8 cellular contexts compared by ENCODE assay signal in the genomic region with DNA sequence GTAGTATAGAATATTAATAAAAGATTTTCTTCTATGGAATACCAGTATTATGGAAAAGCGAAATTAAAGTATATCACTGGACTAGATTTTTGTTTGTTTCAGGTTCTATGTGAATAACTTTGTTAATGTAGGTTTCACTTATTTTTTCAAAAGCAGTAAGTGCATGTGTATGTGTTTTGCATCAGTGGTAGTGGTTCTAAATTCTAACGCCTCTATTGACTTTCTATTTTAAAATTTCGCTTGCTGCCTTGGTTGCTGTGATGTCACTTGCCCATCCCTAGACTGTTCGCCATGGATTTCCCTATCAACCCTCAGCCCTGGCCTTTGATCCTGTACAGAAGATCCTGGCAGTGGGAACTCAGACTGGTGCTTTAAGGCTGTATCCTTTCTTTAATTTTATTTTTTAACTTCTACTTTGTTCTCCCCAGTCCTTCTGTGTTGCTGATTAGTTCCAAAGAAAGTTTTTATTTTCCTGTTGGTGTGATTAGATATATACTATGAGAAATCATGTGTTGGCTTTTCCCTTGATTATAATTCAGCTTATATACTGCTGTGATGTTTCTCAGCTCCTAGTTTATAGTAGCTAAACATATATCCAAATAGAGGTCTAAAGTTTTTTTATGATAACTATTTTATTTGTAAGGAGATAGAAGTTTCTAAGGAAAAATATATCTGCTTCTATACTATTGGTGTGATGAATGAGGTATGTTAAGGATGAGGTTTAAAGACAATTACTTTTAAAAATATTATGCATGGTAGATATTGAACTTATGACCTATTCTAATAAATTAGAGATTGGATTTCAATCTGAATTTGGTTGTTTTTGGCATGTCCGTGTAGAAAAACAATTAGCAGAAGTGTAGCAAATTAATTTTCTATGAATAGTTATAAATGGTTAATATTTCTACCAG. TPM values are rescaled to one million over a fixed set of nuclear protein-coding genes. Genes with fewer than 3 reads are reported as not detected.
DNase-seq lines count a peak whose midpoint lies in the region; ATAC-seq and TF ChIP-seq lines count a peak whose summit lies in the region.

No MANE protein-coding gene starts in this region.

- no peak overlapping the region for H2AFZ ChIP-seq in GM23338

- H3K4me3 ChIP-seq in GM23338 (peak overlapping the region; percentile 58), fibroblast of the aortic adventitia (ENCODE audit: low read depth, low read length) (peak overlapping the region; percentile 83), skin epidermis (peak overlapping the region in 6 of 7 experiments; percentile 1 to 95 (median 83))

- H4K20me1 ChIP-seq in GM23338 (replicated peaks; ENCODE audit: insufficient read depth): peaks cover 13% of the 10 kb centered on the region

- no peaks in the 10 kb centered on the region for H3K9me3 Mint-ChIP-seq in GM23338

- H3K27ac Mint-ChIP-seq in GM23338: no peak overlapping the region
- peak overlapping the region; percentile 91 for H3K27ac Mint-ChIP-seq in T-helper 17 cell

- H3K4me2 ChIP-seq in GM23338: peak overlapping the region; percentile 82

- ATAC-seq in GM23338 (no peak), T-helper 17 cell (no peak), GM18873 (IDR thresholded peaks at IDR 0.05; ENCODE audit: low FRiP score, unreplicated experiment) (no peak), GM18868 (IDR thresholded peaks at IDR 0.05; ENCODE audit: unreplicated experiment) (no peak)

- H3K9me3 ChIP-seq in T-helper 17 cell (ENCODE audit: control insufficient read depth, low read length, poor library complexity, severe bottlenecking): no peaks in the 10 kb centered on the region

- H3K79me2 ChIP-seq in GM23338 (replicated peaks; ENCODE audit: insufficient read depth): peaks cover 58% of the 10 kb centered on the region

- H3K9me2 ChIP-seq in GM23338 (ENCODE audit: insufficient read depth): no peaks in the 10 kb centered on the region

- H3K4me3 Mint-ChIP-seq in GM23338 (peak overlapping the region; percentile 85), T-helper 17 cell (peak overlapping the region; percentile 76)

- no peaks in the 10 kb centered on the region for H3F3A ChIP-seq in GM23338 (replicated peaks; ENCODE audit: low read depth)

- DNase-seq in AG08395 (ENCODE audit: low spot score) (peak; percentile 8), GM23338 (ENCODE audit: low spot score) (no peak), T-helper 17 cell (no peak), fibroblast of the aortic adventitia (ENCODE audit: low read depth) (peak; percentile 68), iPS-NIHi11 (ENCODE audit: low spot score) (no peak)

- H3K4me1 ChIP-seq in GM23338 (ENCODE audit: insufficient read depth): peaks cover 13% of the 10 kb centered on the region

- no peaks in the 10 kb centered on the region for H3K36me3 Mint-ChIP-seq in GM23338 (ENCODE audit: low read depth)
- H3K36me3 Mint-ChIP-seq in T-helper 17 cell (ENCODE audit: low read depth): no peaks in the 10 kb centered on the region

- H3K27ac ChIP-seq in GM23338 (ENCODE audit: low read depth): no peak overlapping the region
- H3K27ac ChIP-seq in skin epidermis: peak overlapping the region in 10 of 21 experiments; percentile 0 to 95 (median 36)

- peaks cover 11% of the 10 kb centered on the region; the same call in 2 of the 3 replicates for H3K4me1 Mint-ChIP-seq in GM23338
- H3K4me1 Mint-ChIP-seq in T-helper 17 cell: peaks cover 36% of the 10 kb centered on the region

- H3K27me3 Mint-ChIP-seq in GM23338 (ENCODE audit: insufficient read depth, low read depth, poor library complexity) (peaks cover 3% of the 10 kb centered on the region), T-helper 17 cell (no peaks in the 10 kb centered on the region)

- TF ChIP-seq CTCF in GM23338 (conservative IDR thresholded peaks at IDR 0.05; ENCODE audit: low read depth in 2 of 2) (no peak), fibroblast of the aortic adventitia (IDR thresholded peaks at IDR 0.05; ENCODE audit: insufficient read depth, low read length) (no peak)

- H3K27me3 ChIP-seq in GM23338 (ENCODE audit: insufficient read depth): 0 out of 2 replicates have a peak, but pooled peaks cover 6% of the 10 kb centered on the region

- no peaks in the 10 kb centered on the region for H3K36me3 ChIP-seq in GM23338 (ENCODE audit: insufficient read depth)

TF ChIP-seq in GM23338, 12 proteins besides CTCF, POLR2A, EP300 and RAD21:
- TF ChIP-seq, protein P1, sequence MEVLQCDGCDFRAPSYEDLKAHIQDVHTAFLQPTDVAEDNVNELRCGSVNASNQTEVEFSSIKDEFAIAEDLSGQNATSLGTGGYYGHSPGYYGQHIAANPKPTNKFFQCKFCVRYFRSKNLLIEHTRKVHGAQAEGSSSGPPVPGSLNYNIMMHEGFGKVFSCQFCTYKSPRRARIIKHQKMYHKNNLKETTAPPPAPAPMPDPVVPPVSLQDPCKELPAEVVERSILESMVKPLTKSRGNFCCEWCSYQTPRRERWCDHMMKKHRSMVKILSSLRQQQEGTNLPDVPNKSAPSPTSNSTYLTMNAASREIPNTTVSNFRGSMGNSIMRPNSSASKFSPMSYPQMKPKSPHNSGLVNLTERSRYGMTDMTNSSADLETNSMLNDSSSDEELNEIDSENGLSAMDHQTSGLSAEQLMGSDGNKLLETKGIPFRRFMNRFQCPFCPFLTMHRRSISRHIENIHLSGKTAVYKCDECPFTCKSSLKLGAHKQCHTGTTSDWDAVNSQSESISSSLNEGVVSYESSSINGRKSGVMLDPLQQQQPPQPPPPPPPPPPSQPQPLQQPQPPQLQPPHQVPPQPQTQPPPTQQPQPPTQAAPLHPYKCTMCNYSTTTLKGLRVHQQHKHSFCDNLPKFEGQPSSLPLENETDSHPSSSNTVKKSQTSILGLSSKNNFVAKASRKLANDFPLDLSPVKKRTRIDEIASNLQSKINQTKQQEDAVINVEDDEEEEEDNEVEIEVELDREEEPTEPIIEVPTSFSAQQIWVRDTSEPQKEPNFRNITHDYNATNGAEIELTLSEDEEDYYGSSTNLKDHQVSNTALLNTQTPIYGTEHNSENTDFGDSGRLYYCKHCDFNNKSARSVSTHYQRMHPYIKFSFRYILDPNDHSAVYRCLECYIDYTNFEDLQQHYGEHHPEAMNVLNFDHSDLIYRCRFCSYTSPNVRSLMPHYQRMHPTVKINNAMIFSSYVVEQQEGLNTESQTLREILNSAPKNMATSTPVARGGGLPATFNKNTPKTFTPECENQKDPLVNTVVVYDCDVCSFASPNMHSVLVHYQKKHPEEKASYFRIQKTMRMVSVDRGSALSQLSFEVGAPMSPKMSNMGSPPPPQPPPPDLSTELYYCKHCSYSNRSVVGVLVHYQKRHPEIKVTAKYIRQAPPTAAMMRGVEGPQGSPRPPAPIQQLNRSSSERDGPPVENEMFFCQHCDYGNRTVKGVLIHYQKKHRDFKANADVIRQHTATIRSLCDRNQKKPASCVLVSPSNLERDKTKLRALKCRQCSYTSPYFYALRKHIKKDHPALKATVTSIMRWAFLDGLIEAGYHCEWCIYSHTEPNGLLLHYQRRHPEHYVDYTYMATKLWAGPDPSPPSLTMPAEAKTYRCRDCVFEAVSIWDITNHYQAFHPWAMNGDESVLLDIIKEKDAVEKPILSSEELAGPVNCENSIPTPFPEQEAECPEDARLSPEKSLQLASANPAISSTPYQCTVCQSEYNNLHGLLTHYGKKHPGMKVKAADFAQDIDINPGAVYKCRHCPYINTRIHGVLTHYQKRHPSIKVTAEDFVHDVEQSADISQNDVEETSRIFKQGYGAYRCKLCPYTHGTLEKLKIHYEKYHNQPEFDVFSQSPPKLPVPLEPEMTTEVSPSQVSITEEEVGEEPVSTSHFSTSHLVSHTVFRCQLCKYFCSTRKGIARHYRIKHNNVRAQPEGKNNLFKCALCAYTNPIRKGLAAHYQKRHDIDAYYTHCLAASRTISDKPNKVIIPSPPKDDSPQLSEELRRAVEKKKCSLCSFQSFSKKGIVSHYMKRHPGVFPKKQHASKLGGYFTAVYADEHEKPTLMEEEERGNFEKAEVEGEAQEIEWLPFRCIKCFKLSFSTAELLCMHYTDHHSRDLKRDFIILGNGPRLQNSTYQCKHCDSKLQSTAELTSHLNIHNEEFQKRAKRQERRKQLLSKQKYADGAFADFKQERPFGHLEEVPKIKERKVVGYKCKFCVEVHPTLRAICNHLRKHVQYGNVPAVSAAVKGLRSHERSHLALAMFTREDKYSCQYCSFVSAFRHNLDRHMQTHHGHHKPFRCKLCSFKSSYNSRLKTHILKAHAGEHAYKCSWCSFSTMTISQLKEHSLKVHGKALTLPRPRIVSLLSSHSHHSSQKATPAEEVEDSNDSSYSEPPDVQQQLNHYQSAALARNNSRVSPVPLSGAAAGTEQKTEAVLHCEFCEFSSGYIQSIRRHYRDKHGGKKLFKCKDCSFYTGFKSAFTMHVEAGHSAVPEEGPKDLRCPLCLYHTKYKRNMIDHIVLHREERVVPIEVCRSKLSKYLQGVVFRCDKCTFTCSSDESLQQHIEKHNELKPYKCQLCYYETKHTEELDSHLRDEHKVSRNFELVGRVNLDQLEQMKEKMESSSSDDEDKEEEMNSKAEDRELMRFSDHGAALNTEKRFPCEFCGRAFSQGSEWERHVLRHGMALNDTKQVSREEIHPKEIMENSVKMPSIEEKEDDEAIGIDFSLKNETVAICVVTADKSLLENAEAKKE (CRISPR knock-in tag; IDR thresholded peaks at IDR 0.05): no peak
- TF ChIP-seq EZH2phosphoT487 (IDR thresholded peaks at IDR 0.05; ENCODE audit: unreplicated experiment) (no peak), STAT1 (IDR thresholded peaks at IDR 0.05; ENCODE audit: unreplicated experiment) (no peak), ETS1 (IDR thresholded peaks at IDR 0.05) (no peak), NANOG (IDR thresholded peaks at IDR 0.05; ENCODE audit: borderline replicate concordance) (no peak), EZH2 (IDR thresholded peaks at IDR 0.05; ENCODE audit: low read depth, unreplicated experiment) (no peak), ZNF114 (CRISPR knock-in tag; IDR thresholded peaks at IDR 0.05) (no peak), CREB1 (CRISPR knock-in tag; IDR thresholded peaks at IDR 0.05; ENCODE audit: low read depth) (no peak), JUNB (IDR thresholded peaks at IDR 0.05; ENCODE audit: unreplicated experiment) (no peak)

RNA-seq across cellular contexts. Expression of gene STXBP5, which starts 1.7 kb away (rescaled TPM):
- 12.9 and 17.8 TPM in 2 replicates for total RNA-seq in GM23338 (2014; rRNA removed; shearing (Covaris generic))
- polyA plus RNA-seq in GM23338 (2016; fragmentation: Nextera tagmentation; extraction: Ambion mirVana): 3.0 and 3.9 TPM in 2 replicates
- total RNA-seq in T-helper 17 cell: 10 to 100 TPM; 20.8 to 22.1 TPM
- 65.2 and 98.9 TPM in 2 replicates for total RNA-seq in fibroblast of the aortic adventitia (ENCODE audit: low replicate concordance)

Comparison
In these comparisons a context has a peak if more than half of its experiments do, and no peak if none do; other contexts are left out.
1. DNase-seq: peak in AG08395 (single experiment) and fibroblast of the aortic adventitia (single experiment); none in GM23338 (single experiment), T-helper 17 cell (0 of 3) and iPS-NIHi11 (single experiment).
2. Peak in every context shown above with its lines, with median percentiles within 50 percentile points of each other: H3K4me3 ChIP-seq.